7 cellular contexts compared by ENCODE assay signal in the genomic region with DNA sequence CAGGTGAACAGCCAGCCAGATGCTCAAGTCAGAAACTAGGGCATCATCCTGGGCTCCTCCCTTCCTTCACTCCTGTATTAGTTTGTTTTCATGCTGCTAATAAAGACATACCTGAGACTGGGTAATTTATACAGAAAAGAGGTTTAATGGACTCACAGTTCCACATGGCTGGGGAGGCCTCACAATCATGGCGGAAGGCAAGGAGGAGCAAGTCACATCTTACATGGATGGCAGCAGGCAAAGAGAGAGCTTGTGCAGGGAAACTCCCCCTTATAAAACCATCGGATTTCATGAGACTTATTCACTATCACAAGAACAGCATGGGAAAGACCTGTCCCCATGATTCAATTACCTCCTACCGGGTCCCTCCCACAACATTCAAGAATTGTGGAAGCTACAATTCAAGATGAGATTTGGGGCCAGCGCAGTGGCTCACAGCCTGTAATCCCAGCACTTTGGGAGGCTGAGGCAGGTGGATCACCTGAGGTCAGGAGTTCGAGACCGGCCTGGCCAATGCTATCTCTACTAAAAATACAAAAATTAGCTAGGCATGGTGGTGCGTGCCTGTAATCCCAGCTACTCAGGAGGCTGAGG.
DNase-seq lines count a peak whose midpoint lies in the region; ATAC-seq, FAIRE-seq and TF ChIP-seq lines count a peak whose summit lies in the region.
"Not testable (repeated sequence)": the region's sequence is repeated elsewhere in the genome, so short reads cannot be mapped to it uniquely, and the experiment has no call there.

No MANE protein-coding gene starts in this region.

- H3K4me3 ChIP-seq in K562; esophagus muscularis mucosa; osteoblast (ENCODE audit: insufficient read depth, low read length); stomach; upper lobe of right lung: not testable (repeated sequence)

- TF ChIP-seq RAD21 in K562 (CRISPR knock-in tag; conservative IDR thresholded peaks at IDR 0.05 in 1 of 2, IDR thresholded peaks at IDR 0.05 in 1 of 2): not testable (repeated sequence)

- CTCF ChIA-PET in K562 (lab: Yijun Ruan, JAX; ENCODE audit: low intra/inter-chr PET ratio): not testable (repeated sequence)

- not testable (repeated sequence) for H3K9me1 ChIP-seq in K562 (ENCODE audit: control insufficient read depth, insufficient read depth, low read length)

- not testable (repeated sequence) for H3K27ac ChIP-seq in K562 (ENCODE audit: extremely low read depth, low read depth, low read length); esophagus muscularis mucosa (replicated peaks in 1 of 4); osteoblast (ENCODE audit: low read depth, low read length); stomach; upper lobe of right lung

- 1% methylated on average over 6 of the region's 7 CpGs for WGBS in K562 (ENCODE audit: insufficient coverage, low coverage, missing lambda C conversion rate)
- WGBS in esophagus muscularis mucosa: 91% methylated on average over 7 of the region's 7 CpGs
- WGBS in stomach, 5 donors: 95 to 97% (median 96%) methylated on average over 7 of the region's 7 CpGs

- in situ Hi-C loops in K562 (cut with MboI): not testable (repeated sequence)

- POLR2A ChIA-PET in K562 (lab: Yijun Ruan, JAX): not testable (repeated sequence)

- intact Hi-C loops in K562 (cut with micrococcal nuclease); esophagus muscularis mucosa (cut with DNase I); cardiac septum (cut with DNase I); stomach (cut with DNase I; ENCODE audit: low total_unique reads); upper lobe of right lung (cut with DNase I): not testable (repeated sequence)

- not testable (repeated sequence) for BruUV-seq in K562 (replicated peaks; lab: Mats Ljungman, UMichigan)

- not testable (repeated sequence) for H3K79me2 ChIP-seq in K562 (ENCODE audit: control insufficient read depth, insufficient read depth, low read length); osteoblast (ENCODE audit: insufficient read depth, low read length)

- not testable (repeated sequence) for TF ChIP-seq POLR2A in K562 (conservative IDR thresholded peaks at IDR 0.05); esophagus muscularis mucosa (IDR thresholded peaks at IDR 0.05; ENCODE audit: low read depth); stomach (IDR thresholded peaks at IDR 0.05)

- ATAC-seq in K562, upper lobe of right lung: not testable (repeated sequence)

- not testable (repeated sequence) for H3K9ac ChIP-seq in K562 (ENCODE audit: insufficient read depth in 1 of 2, low read depth in 2 of 2, low read length in 2 of 2)

- TF ChIP-seq CTCF in K562 (IDR thresholded peaks at IDR 0.05 in 2 of 3, conservative IDR thresholded peaks at IDR 0.05 in 1 of 3; ENCODE audit: insufficient read depth in 2 of 3, low read depth in 1 of 3, low read length in 3 of 3); esophagus muscularis mucosa (IDR thresholded peaks at IDR 0.05); osteoblast (IDR thresholded peaks at IDR 0.05; ENCODE audit: extremely low read depth, low read depth, low read length); stomach (IDR thresholded peaks at IDR 0.05); upper lobe of right lung (IDR thresholded peaks at IDR 0.05): not testable (repeated sequence)

- not testable (repeated sequence) for H3K36me3 ChIP-seq in K562 (ENCODE audit: control insufficient read depth, insufficient read depth, low read length); esophagus muscularis mucosa; osteoblast (ENCODE audit: insufficient read depth, low read length); stomach; upper lobe of right lung

- peaks cover 12 to 19% of the 10 kb centered on the region in 2 experiments; a peak in 4 of 5 replicates for H3K27me3 ChIP-seq in K562 (ENCODE audit: control insufficient read depth in 2 of 2, insufficient read depth in 2 of 2, low read length in 2 of 2)
- not testable (repeated sequence) for H3K27me3 ChIP-seq in esophagus muscularis mucosa; osteoblast (ENCODE audit: insufficient read depth, low read length); stomach; upper lobe of right lung

- H2AFZ ChIP-seq in K562 (ENCODE audit: low read depth, low read length); osteoblast (ENCODE audit: low read length): not testable (repeated sequence)

- TF ChIP-seq EP300 in K562 (IDR thresholded peaks at IDR 0.05; ENCODE audit: low read length); esophagus muscularis mucosa (IDR thresholded peaks at IDR 0.05); stomach (IDR thresholded peaks at IDR 0.05): not testable (repeated sequence)

- not testable (repeated sequence) for H3K4me2 ChIP-seq in K562 (ENCODE audit: insufficient read depth, low read length); osteoblast (ENCODE audit: insufficient read depth, low read length)

- DNase-seq in K562 (ENCODE audit: extremely low read depth in 1 of 4, low spot score in 3 of 4): not testable (repeated sequence)
- DNase-seq in esophagus muscularis mucosa (ENCODE audit: extremely low spot score): peak; percentile 12
- DNase-seq in cardiac septum (ENCODE audit: low spot score): peak; percentile 53
- peak; percentile 41 for DNase-seq in mesenteric fat pad (ENCODE audit: low spot score)
- peak; percentile 54 for DNase-seq in osteoblast (ENCODE audit: insufficient read length, low spot score, missing footprints)
- DNase-seq in stomach: peak; percentile 14
- peak; percentile 2 for DNase-seq in upper lobe of right lung

- not testable (repeated sequence) for H3K9me3 ChIP-seq in K562 (replicated peaks; ENCODE audit: control insufficient read depth, insufficient read depth, low read depth, low read length); esophagus muscularis mucosa; osteoblast (ENCODE audit: low read depth, low read length); stomach; upper lobe of right lung

- not testable (repeated sequence) for H3K4me1 ChIP-seq in K562 (replicated peaks in 1 of 2; ENCODE audit: control insufficient read depth in 2 of 2, insufficient read depth in 2 of 2, low read length in 2 of 2); esophagus muscularis mucosa; osteoblast (ENCODE audit: insufficient read depth, low read length); stomach; upper lobe of right lung

- FAIRE-seq in K562 (lab: Jason Lieb, UNC): not testable (repeated sequence)

- not testable (repeated sequence) for H4K20me1 ChIP-seq in K562 (replicated peaks; ENCODE audit: control insufficient read depth, insufficient read depth, low read length); osteoblast (ENCODE audit: insufficient read depth, low read length)

TF ChIP-seq in K562, 482 proteins besides CTCF, POLR2A, EP300 and RAD21:
- TF ChIP-seq ZNF431 (CRISPR knock-in tag; IDR thresholded peaks at IDR 0.05): peak; percentile 92
